In genomic region chr17:10541179-10541578, GRCh38 we compare ENCODE assay signal across 14 cellular contexts. TPM values are rescaled to one million over a fixed set of nuclear protein-coding genes. Genes with fewer than 3 reads are reported as not detected.
"Had no signal": no experiment of that assay in that cellular context is flagged by ENCODE, and none has a peak within 500 bp of the region (broad histone marks: within the 10 kb centered on the region; RNA-seq: fewer than 3 reads in every experiment).

No MANE protein-coding gene starts in this region.

RNA-seq across cellular contexts. Expression of gene MYH2, which starts 8.3 kb away (rescaled TPM):
- total RNA-seq: activated CD4-positive, alpha-beta memory T cell treated with anti-CD3 and anti-CD28 coated beads, Interleukin-2, amount 10 ng/mL, durations not matched to agents 7 days and 5 days; activated CD4-positive, alpha-beta T cell treated with anti-CD3 and anti-CD28 coated beads for 36 hours; activated CD4-positive, alpha-beta T cell treated with anti-CD3 and anti-CD28 coated beads, Interleukin-2, amount 10 ng/mL, durations not matched to agents 7 days and 5 days; activated CD8-positive, alpha-beta memory T cell treated with anti-CD3 and anti-CD28 coated beads, Interleukin-2, amount 10 ng/mL, durations not matched to agents 7 days and 5 days; activated CD8-positive, alpha-beta T cell treated with anti-CD3 and anti-CD28 coated beads, Interleukin-2, amount 10 ng/mL, durations not matched to agents 7 days and 5 days; activated naive CD8-positive, alpha-beta T cell treated with anti-CD3 and anti-CD28 coated beads, Interleukin-2, amount 10 ng/mL, durations not matched to agents 7 days and 5 days; activated T-helper 2 cell treated with anti-CD3 and anti-CD28 coated beads, Interferon-gamma antibody, Interleukin-2, Interleukin-4, amounts not matched to agents 10 μg/mL and 5 μg/mL and 100 μg/mL, durations not matched to agents 14 hours and 24 hours and 36 hours; ascending aorta; bronchial epithelial cell; cardiac muscle cell; chondrocyte; T-helper 17 cell; T-helper 2 cell treated with Interferon-gamma antibody and Interleukin-4, amounts not matched to agents 100 ng/mL and 5 ng/mL, for 36 hours had no signal
- polyA plus RNA-seq: cardiac muscle cell had no signal

RNA-seq across cellular contexts. Expression of gene MYH1, which starts 22.8 kb away (rescaled TPM):
- total RNA-seq: activated CD4-positive, alpha-beta memory T cell treated with anti-CD3 and anti-CD28 coated beads, Interleukin-2, amount 10 ng/mL, durations not matched to agents 7 days and 5 days; activated CD4-positive, alpha-beta T cell treated with anti-CD3 and anti-CD28 coated beads for 36 hours; activated CD4-positive, alpha-beta T cell treated with anti-CD3 and anti-CD28 coated beads, Interleukin-2, amount 10 ng/mL, durations not matched to agents 7 days and 5 days; activated CD8-positive, alpha-beta memory T cell treated with anti-CD3 and anti-CD28 coated beads, Interleukin-2, amount 10 ng/mL, durations not matched to agents 7 days and 5 days; activated CD8-positive, alpha-beta T cell treated with anti-CD3 and anti-CD28 coated beads, Interleukin-2, amount 10 ng/mL, durations not matched to agents 7 days and 5 days; activated naive CD8-positive, alpha-beta T cell treated with anti-CD3 and anti-CD28 coated beads, Interleukin-2, amount 10 ng/mL, durations not matched to agents 7 days and 5 days; activated T-helper 2 cell treated with anti-CD3 and anti-CD28 coated beads, Interferon-gamma antibody, Interleukin-2, Interleukin-4, amounts not matched to agents 10 μg/mL and 5 μg/mL and 100 μg/mL, durations not matched to agents 14 hours and 24 hours and 36 hours; ascending aorta; bronchial epithelial cell; cardiac muscle cell; chondrocyte; T-helper 17 cell; T-helper 2 cell treated with Interferon-gamma antibody and Interleukin-4, amounts not matched to agents 100 ng/mL and 5 ng/mL, for 36 hours; WTC11 had no signal
- polyA plus RNA-seq: cardiac muscle cell had no signal
